Comparison of ENCODE assay signal across 8 cellular contexts in the genomic region with DNA sequence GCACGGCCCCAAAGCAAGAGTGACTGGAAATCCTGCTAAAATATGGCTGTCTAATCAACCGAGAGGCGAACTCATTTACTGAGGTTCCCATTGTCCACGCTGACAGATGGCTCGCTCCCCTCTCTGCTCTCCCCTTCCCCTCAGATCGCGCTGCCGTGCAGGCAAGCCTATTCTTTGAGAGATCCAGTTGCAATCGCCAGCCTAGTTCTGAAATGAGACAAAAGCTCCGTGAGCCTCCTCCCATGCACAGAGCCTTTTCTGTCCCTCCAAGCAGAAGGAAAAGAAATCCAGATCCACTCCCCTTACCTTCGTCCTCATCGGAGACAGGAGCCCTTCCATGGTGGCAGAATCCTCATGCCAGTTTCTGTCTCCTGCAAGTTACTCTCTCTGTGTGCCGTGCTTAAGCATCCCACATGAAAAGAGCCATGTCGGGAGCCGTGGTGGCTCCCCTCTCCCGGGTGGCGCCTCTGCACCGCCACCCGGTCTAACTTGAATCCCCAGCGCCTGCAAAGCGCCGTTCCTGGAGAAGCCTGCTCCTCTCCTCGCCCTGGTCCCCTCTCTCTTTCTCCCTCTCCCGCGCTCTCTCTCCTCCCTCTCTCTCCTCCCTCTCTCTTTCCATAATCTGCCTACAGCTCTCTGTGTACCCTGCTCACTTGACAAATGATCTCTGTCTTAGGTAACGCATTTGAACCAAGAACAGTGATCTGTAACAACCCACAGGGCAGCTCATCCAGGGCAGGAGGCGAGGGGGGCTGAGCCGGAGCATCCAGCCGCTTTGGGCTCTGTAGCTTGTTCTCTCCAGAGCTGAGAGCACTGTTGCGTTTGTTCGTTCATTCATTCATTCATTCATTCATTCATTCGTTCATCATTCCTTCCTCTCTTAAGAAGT.
DNase-seq lines count a peak whose midpoint lies in the region; ATAC-seq and TF ChIP-seq lines count a peak whose summit lies in the region.

No MANE protein-coding gene starts in this region.

- H3K36me3 ChIP-seq in smooth muscle cell (ENCODE audit: low read depth), result no peaks in the 10 kb centered on the region

- H3K4me3 ChIP-seq in astrocyte of the cerebellum (ENCODE audit: low read depth, low read length) (peak overlapping the region; percentile 51), smooth muscle cell (peak overlapping the region; percentile 54)

- H3K79me2 ChIP-seq in smooth muscle cell (ENCODE audit: low read depth), result no peaks in the 10 kb centered on the region

- in situ Hi-C loops in astrocyte of the cerebellum (cut with HindIII; ENCODE audit: low sequenced_read_pairs), result no loop called here

- ATAC-seq in HG02678 (IDR thresholded peaks at IDR 0.05; ENCODE audit: unreplicated experiment), result no peak

- peaks cover 11 to 18% of the 10 kb centered on the region in 2 donors for H3K4me1 Mint-ChIP-seq in immature natural killer cell

- H3K9me3 ChIP-seq in smooth muscle cell (replicated peaks; ENCODE audit: low read depth), result no peaks in the 10 kb centered on the region

- H3K27ac ChIP-seq in smooth muscle cell (ENCODE audit: low read depth), result no peak overlapping the region

- H3K4me1 ChIP-seq in smooth muscle cell (ENCODE audit: low read depth), result peaks cover 10% of the 10 kb centered on the region

- no peaks in the 10 kb centered on the region for H4K20me1 ChIP-seq in smooth muscle cell (ENCODE audit: low read depth)

- H3K4me3 Mint-ChIP-seq in immature natural killer cell, result peak overlapping the region; percentile 39 to 74 (median 60)

- H2AFZ ChIP-seq in smooth muscle cell (ENCODE audit: low read depth), result peak overlapping the region; percentile 91

- H3K27ac Mint-ChIP-seq in immature natural killer cell, result no peak overlapping the region

- peak overlapping the region; percentile 95 for H3K4me2 ChIP-seq in smooth muscle cell

- H3F3A ChIP-seq in smooth muscle cell (ENCODE audit: low read depth), result no peaks in the 10 kb centered on the region

- H3K27me3 ChIP-seq in smooth muscle cell (ENCODE audit: low read depth), result peaks cover 87% of the 10 kb centered on the region

- WGBS in smooth muscle cell (ENCODE audit: low lambda C conversion rate), result 8% methylated on average over 29 of the region's 32 CpGs

- DNase-seq in DMS 273 treated with DMSO at 0.1 percent for 48 hours (lab: John Stamatoyannopoulos, UW), result peak; percentile 22
- peak; percentile 70 for DNase-seq in NCI-H1694 treated with DMSO at 0.1 percent for 48 hours (lab: John Stamatoyannopoulos, UW)
- no peak for DNase-seq in astrocyte of the cerebellum (ENCODE audit: low read depth)
- no peak for DNase-seq in immature natural killer cell
- DNase-seq in smooth muscle cell (lab: John Stamatoyannopoulos, UW; ENCODE audit: unreplicated experiment), result no peak
- no peak for DNase-seq in NCI-H446 treated with DMSO at 0.1 percent for 48 hours (lab: John Stamatoyannopoulos, UW)
- DNase-seq in epidermal melanocyte (ENCODE audit: insufficient read length, low spot score), result no peak

- no peak for TF ChIP-seq CTCF in astrocyte of the cerebellum (IDR thresholded peaks at IDR 0.05; ENCODE audit: low read depth, low read length, missing control alignments)
- TF ChIP-seq CTCF in smooth muscle cell (IDR thresholded peaks at IDR 0.05; ENCODE audit: borderline replicate concordance, insufficient read depth, poor library complexity, severe bottlenecking), result no peak

- peaks cover 0 to 3% (median 0%) of the 10 kb centered on the region in 6 donors for H3K9me3 Mint-ChIP-seq in immature natural killer cell

- peaks cover 8 to 32% (median 9%) of the 10 kb centered on the region in 3 donors for H3K27me3 Mint-ChIP-seq in immature natural killer cell (ENCODE audit: low read depth in 3 of 3)

- no peaks in the 10 kb centered on the region for H3K36me3 Mint-ChIP-seq in immature natural killer cell

- no peak overlapping the region for H3K9ac ChIP-seq in smooth muscle cell (ENCODE audit: low read depth)

Comparison
In these comparisons a context has a peak if more than half of its experiments do, and no peak if none do; other contexts are left out.
1. DNase-seq: peak in DMS 273 treated with DMSO at 0.1 percent for 48 hours (single experiment) and NCI-H1694 treated with DMSO at 0.1 percent for 48 hours (single experiment); none in astrocyte of the cerebellum (single experiment), immature natural killer cell (0 of 3), smooth muscle cell (single experiment), NCI-H446 treated with DMSO at 0.1 percent for 48 hours (single experiment) and epidermal melanocyte (single experiment).